8 cellular contexts compared by ENCODE assay signal in the genomic region with DNA sequence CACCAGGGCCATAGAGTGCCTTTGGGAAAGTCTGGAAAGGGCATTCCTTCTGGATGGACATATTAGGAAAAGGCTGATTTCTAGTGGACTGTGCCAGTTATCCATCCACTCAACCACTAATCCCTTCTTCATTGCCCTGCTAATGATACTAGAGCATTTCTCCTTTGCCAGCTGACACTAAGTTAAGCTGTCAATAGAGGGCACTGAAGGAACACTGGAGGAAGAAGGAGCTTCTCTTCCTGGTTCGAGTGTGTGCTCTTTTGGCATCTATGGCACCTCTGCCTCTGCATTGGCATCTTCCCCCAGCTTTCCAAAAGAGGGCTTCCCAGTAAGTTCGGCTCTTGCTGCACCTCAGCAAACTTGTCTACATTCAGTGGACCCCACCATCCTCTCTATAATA.
A peak's percentile ranks its signal among the peaks of the same experiment; 100 is the strongest.
DNase-seq lines count a peak whose midpoint lies in the region; ATAC-seq and TF ChIP-seq lines count a peak whose summit lies in the region.

No MANE protein-coding gene starts in this region.

- H3K27me3 Mint-ChIP-seq in stimulated activated memory B cell treated with anti-CD40 and anti-IgM and Interleukin-4, amounts not matched to agents 10 μg/mL and 1 μg/mL and 100 μg/mL, for 72 hours: no peaks in the 10 kb centered on the region

- TF ChIP-seq CTCF in C4-2B (conservative IDR thresholded peaks at IDR 0.05) (peak; percentile 76), retinal pigment epithelial cell (conservative IDR thresholded peaks at IDR 0.05; ENCODE audit: low read depth, low read length) (peak; percentile 35)

- H3K9me3 Mint-ChIP-seq in stimulated activated memory B cell treated with anti-CD40 and anti-IgM and Interleukin-4, amounts not matched to agents 10 μg/mL and 1 μg/mL and 100 μg/mL, for 72 hours: no peaks in the 10 kb centered on the region

- H3K27ac Mint-ChIP-seq in stimulated activated memory B cell treated with anti-CD40 and anti-IgM and Interleukin-4, amounts not matched to agents 10 μg/mL and 1 μg/mL and 100 μg/mL, for 72 hours: no peak overlapping the region

- H3K4me1 Mint-ChIP-seq in stimulated activated memory B cell treated with anti-CD40 and anti-IgM and Interleukin-4, amounts not matched to agents 10 μg/mL and 1 μg/mL and 100 μg/mL, for 72 hours: no peaks in the 10 kb centered on the region

- H3K36me3 Mint-ChIP-seq in stimulated activated memory B cell treated with anti-CD40 and anti-IgM and Interleukin-4, amounts not matched to agents 10 μg/mL and 1 μg/mL and 100 μg/mL, for 72 hours: no peaks in the 10 kb centered on the region

- H3K27ac ChIP-seq in C4-2B: no peak overlapping the region

- H3K4me3 Mint-ChIP-seq in stimulated activated memory B cell treated with anti-CD40 and anti-IgM and Interleukin-4, amounts not matched to agents 10 μg/mL and 1 μg/mL and 100 μg/mL, for 72 hours: no peak overlapping the region

- no peak overlapping the region for H3K4me3 ChIP-seq in retinal pigment epithelial cell (ENCODE audit: low read length)

- DNase-seq in NCI-H2227 treated with DMSO at 0.1 percent for 48 hours (lab: John Stamatoyannopoulos, UW): peak; percentile 3
- peak; percentile 3 for DNase-seq in cerebellum (ENCODE audit: low spot score)
- DNase-seq in retinal pigment epithelial cell (ENCODE audit: low read depth): no peak
- DNase-seq in stimulated activated naive CD4-positive, alpha-beta T cell treated with Interleukin-2 at 50 U/mL for 16 hours (lab: John Stamatoyannopoulos, UW): no peak

- ATAC-seq in GM18873 (IDR thresholded peaks at IDR 0.05; ENCODE audit: low FRiP score, unreplicated experiment) (peak; percentile 70), HG03135 (IDR thresholded peaks at IDR 0.05; ENCODE audit: unreplicated experiment) (peak; percentile 84)
- ATAC-seq in stimulated activated memory B cell treated with anti-CD40 and anti-IgM and Interleukin-4, amounts not matched to agents 10 μg/mL and 1 μg/mL and 100 μg/mL, for 72 hours: no peak

Comparison
In these comparisons a context has a peak if more than half of its experiments do, and no peak if none do; other contexts are left out.
1. DNase-seq: peak in NCI-H2227 treated with DMSO at 0.1 percent for 48 hours (single experiment) and cerebellum (single experiment); none in retinal pigment epithelial cell (single experiment) and stimulated activated naive CD4-positive, alpha-beta T cell treated with Interleukin-2 at 50 U/mL for 16 hours (single experiment).